8 cellular contexts compared by ENCODE assay signal in genomic region chr13:30465541-30466357, GRCh38. TPM values are rescaled to one million over a fixed set of nuclear protein-coding genes. Genes with fewer than 3 reads are reported as not detected.
DNase-seq lines count a peak whose midpoint lies in the region; ATAC-seq and TF ChIP-seq lines count a peak whose summit lies in the region.

TSS of gene HMGB1 (minus strand) at chr13:30465936. CDS start at chr13:30463680, 2,256 bp downstream.

- peaks cover 31% of the 10 kb centered on the region for H3K36me3 Mint-ChIP-seq in activated T-helper 2 cell treated with anti-CD3 and anti-CD28 coated beads, Interferon-gamma antibody, Interleukin-2, Interleukin-4, amounts not matched to agents 10 μg/mL and 5 μg/mL and 100 μg/mL, durations not matched to agents 14 hours and 24 hours and 36 hours (ENCODE audit: low read depth)
- H3K36me3 Mint-ChIP-seq in naive thymus-derived CD8-positive, alpha-beta T cell = peaks cover 3 to 23% (median 10%) of the 10 kb centered on the region in 3 donors

- H3K27ac ChIP-seq in RWPE2 (ENCODE audit: poor library complexity, severe bottlenecking) = peak within 1 kb of the TSS; percentile 87

- peak within 1 kb of the TSS; percentile 100 for H3K27ac Mint-ChIP-seq in activated T-helper 2 cell treated with anti-CD3 and anti-CD28 coated beads, Interferon-gamma antibody, Interleukin-2, Interleukin-4, amounts not matched to agents 10 μg/mL and 5 μg/mL and 100 μg/mL, durations not matched to agents 14 hours and 24 hours and 36 hours
- H3K27ac Mint-ChIP-seq in naive thymus-derived CD8-positive, alpha-beta T cell = peak within 1 kb of the TSS; percentile 97 to 99 (median 98)

- H3K4me1 Mint-ChIP-seq in activated T-helper 2 cell treated with anti-CD3 and anti-CD28 coated beads, Interferon-gamma antibody, Interleukin-2, Interleukin-4, amounts not matched to agents 10 μg/mL and 5 μg/mL and 100 μg/mL, durations not matched to agents 14 hours and 24 hours and 36 hours (ENCODE audit: low read depth) = peaks cover 26% of the 10 kb centered on the region
- H3K4me1 Mint-ChIP-seq in naive thymus-derived CD8-positive, alpha-beta T cell = peaks cover 10 to 47% (median 24%) of the 10 kb centered on the region in 4 donors

- H3K36me3 ChIP-seq in RWPE2 (ENCODE audit: low read depth) = peaks cover 28% of the 10 kb centered on the region

- intact Hi-C loops in activated T-helper 2 cell treated with anti-CD3 and anti-CD28 coated beads, Interferon-gamma antibody, Interleukin-2, Interleukin-4, amounts not matched to agents 10 μg/mL and 5 μg/mL and 100 μg/mL, durations not matched to agents 14 hours and 24 hours and 36 hours (cut with micrococcal nuclease) = loop anchor here (1.0 to 10.0 kb wide), 12 partner anchors 35 to 699 kb away; partner anchors contain the start of genes HSPH1 and KATNAL1

- H3K4me3 ChIP-seq in RWPE2 (ENCODE audit: severe bottlenecking) (peak within 1 kb of the TSS; percentile 99), fibroblast of mammary gland (ENCODE audit: control insufficient read depth, low read depth, low read length) (peak within 1 kb of the TSS; percentile 55)

- ATAC-seq in RWPE2 (ENCODE audit: low read depth) = peak; percentile 98
- ATAC-seq in naive thymus-derived CD8-positive, alpha-beta T cell = peak; percentile 87 to 88

- peak within 1 kb of the TSS; percentile 94 for H3K4me3 Mint-ChIP-seq in activated T-helper 2 cell treated with anti-CD3 and anti-CD28 coated beads, Interferon-gamma antibody, Interleukin-2, Interleukin-4, amounts not matched to agents 10 μg/mL and 5 μg/mL and 100 μg/mL, durations not matched to agents 14 hours and 24 hours and 36 hours (ENCODE audit: low read depth)
- H3K4me3 Mint-ChIP-seq in naive thymus-derived CD8-positive, alpha-beta T cell = peak within 1 kb of the TSS; percentile 88 to 99 (median 96)

- no peaks in the 10 kb centered on the region for H3K9me3 Mint-ChIP-seq in activated T-helper 2 cell treated with anti-CD3 and anti-CD28 coated beads, Interferon-gamma antibody, Interleukin-2, Interleukin-4, amounts not matched to agents 10 μg/mL and 5 μg/mL and 100 μg/mL, durations not matched to agents 14 hours and 24 hours and 36 hours
- H3K9me3 Mint-ChIP-seq in naive thymus-derived CD8-positive, alpha-beta T cell = peaks cover 0 to 4% (median 0%) of the 10 kb centered on the region in 9 donors

- DNase-seq in EH (ENCODE audit: low read depth) (peak; percentile 99), H4 (ENCODE audit: low spot score) (peak; percentile 96), LoVo (ENCODE audit: low spot score) (peak; percentile 97), RWPE2 (ENCODE audit: low spot score) (peak; percentile 97), fibroblast of mammary gland (ENCODE audit: low read depth) (peak; percentile 99)
- DNase-seq in activated T-helper 2 cell treated with anti-CD3 and anti-CD28 coated beads, Interferon-gamma antibody, Interleukin-2, Interleukin-4, amounts not matched to agents 10 μg/mL and 5 μg/mL and 100 μg/mL, durations not matched to agents 14 hours and 24 hours and 36 hours (ENCODE audit: low spot score) = peak; percentile 98
- DNase-seq in naive thymus-derived CD8-positive, alpha-beta T cell = peak; percentile 86 to 99 (median 96)
- peak; percentile 93 to 97 (median 96) for DNase-seq in stimulated activated naive CD4-positive, alpha-beta T cell (lab: John Stamatoyannopoulos, UW)

- TF ChIP-seq CTCF in RWPE2 (IDR thresholded peaks at IDR 0.05; ENCODE audit: poor library complexity, severe bottlenecking) (no peak), fibroblast of mammary gland (conservative IDR thresholded peaks at IDR 0.05; ENCODE audit: control insufficient read depth, insufficient read depth, low read depth, low read length) (no peak)

- no peaks in the 10 kb centered on the region for H3K9me3 ChIP-seq in RWPE2 (ENCODE audit: severe bottlenecking)

- H3K4me1 ChIP-seq in RWPE2 (ENCODE audit: insufficient read depth, poor library complexity, severe bottlenecking) = peaks cover 21% of the 10 kb centered on the region

- H3K27me3 Mint-ChIP-seq in activated T-helper 2 cell treated with anti-CD3 and anti-CD28 coated beads, Interferon-gamma antibody, Interleukin-2, Interleukin-4, amounts not matched to agents 10 μg/mL and 5 μg/mL and 100 μg/mL, durations not matched to agents 14 hours and 24 hours and 36 hours (ENCODE audit: low read depth) = no peaks in the 10 kb centered on the region
- H3K27me3 Mint-ChIP-seq in naive thymus-derived CD8-positive, alpha-beta T cell = peaks cover 0 to 13% (median 0%) of the 10 kb centered on the region in 5 donors

- POLR2A ChIA-PET in naive thymus-derived CD8-positive, alpha-beta T cell (lab: Charles Lee) = interaction anchor here (0.7 to 2.9 kb wide), 24 partner anchors 13 to 696 kb away, joined by 3 to 82 read pairs (median 3); partner anchors contain the start of genes HSPH1, UBL3 and USPL1

- H3K27me3 ChIP-seq in RWPE2 (ENCODE audit: insufficient read depth, poor library complexity, severe bottlenecking) = no peaks in the 10 kb centered on the region

RNA-seq across cellular contexts. Expression of gene HMGB1, which starts in this region (rescaled TPM):
- total RNA-seq in H4 (2014; rRNA removed; shearing (Covaris generic)) = 764 and 846 TPM in 2 replicates
- total RNA-seq in activated T-helper 2 cell treated with anti-CD3 and anti-CD28 coated beads, Interferon-gamma antibody, Interleukin-2, Interleukin-4, amounts not matched to agents 10 μg/mL and 5 μg/mL and 100 μg/mL, durations not matched to agents 14 hours and 24 hours and 36 hours = 594 and 603 TPM in 2 replicates
- total RNA-seq in naive thymus-derived CD8-positive, alpha-beta T cell = 100 to 1,000 TPM; 363 to 385 TPM
- 100 to 1,000 TPM; 468 to 703 (median 554) TPM for polyA plus RNA-seq in naive thymus-derived CD8-positive, alpha-beta T cell

Comparison
In these comparisons a context has a peak if more than half of its experiments do, and no peak if none do; other contexts are left out.
1. Peak in every context shown above with its lines: DNase-seq, ATAC-seq, H3K4me3 ChIP-seq and H3K27ac ChIP-seq.